Comparison of ENCODE assay signal across 19 cellular contexts in genomic region chrX:134658421-134658896, GRCh38. TPM values are rescaled to one million over a fixed set of nuclear protein-coding genes. Genes with fewer than 3 reads are reported as not detected.
"Had no signal": no experiment of that assay in that cellular context is flagged by ENCODE, and none has a peak within 500 bp of the region (broad histone marks: within the 10 kb centered on the region; RNA-seq: fewer than 3 reads in every experiment).

Gene PLAC1 (minus strand): TSS chrX:134658471. CDS start chrX:134566682, 91,789 bp downstream.

- H3K4me1 ChIP-seq: upper lobe of left lung had no signal

- H3K9me3 Mint-ChIP-seq: activated naive CD8-positive, alpha-beta T cell treated with anti-CD3 and anti-CD28 coated beads, Interleukin-2, amount 10 ng/mL, durations not matched to agents 7 days and 5 days; activated T-cell treated with anti-CD3 and anti-CD28 coated beads, Interleukin-2, amount 50 U/mL, for 4 hours; memory B cell had no signal

- H3K4me3 ChIP-seq: spleen, upper lobe of left lung had no signal

- H3K4me1 Mint-ChIP-seq: memory B cell had no signal

- ATAC-seq: activated CD8-positive, alpha-beta memory T cell treated with anti-CD3 and anti-CD28 coated beads, Interleukin-2, amount 10 ng/mL, durations not matched to agents 7 days and 5 days; activated T-cell treated with anti-CD3 and anti-CD28 coated beads, Interleukin-2, amount 50 U/mL, for 4 hours; left colon; sciatic nerve had no signal

- H3K36me3 ChIP-seq: spleen, upper lobe of left lung had no signal

- H3K27ac Mint-ChIP-seq: activated CD8-positive, alpha-beta memory T cell treated with anti-CD3 and anti-CD28 coated beads, Interleukin-2, amount 10 ng/mL, durations not matched to agents 7 days and 5 days; activated naive CD8-positive, alpha-beta T cell treated with anti-CD3 and anti-CD28 coated beads, Interleukin-2, amount 10 ng/mL, durations not matched to agents 7 days and 5 days; memory B cell; progenitor cell of endocrine pancreas had no signal

- H3K9me3 ChIP-seq: spleen, upper lobe of left lung had no signal

- FAIRE-seq: colon had no signal

- H3K4me3 Mint-ChIP-seq: activated CD8-positive, alpha-beta memory T cell treated with anti-CD3 and anti-CD28 coated beads, Interleukin-2, amount 10 ng/mL, durations not matched to agents 7 days and 5 days; activated naive CD8-positive, alpha-beta T cell treated with anti-CD3 and anti-CD28 coated beads, Interleukin-2, amount 10 ng/mL, durations not matched to agents 7 days and 5 days; activated T-cell treated with anti-CD3 and anti-CD28 coated beads, Interleukin-2, amount 50 U/mL, for 4 hours; memory B cell; nephron had no signal

- H3K27me3 Mint-ChIP-seq: progenitor cell of endocrine pancreas had no signal

- DNase-seq: activated CD4-positive, alpha-beta T cell treated with anti-CD3 and anti-CD28 coated beads for 1 hour; activated CD4-positive, alpha-beta T cell treated with anti-CD3 and anti-CD28 coated beads, Interleukin-2, amount 50 U/mL, for 48 hours; activated CD8-positive, alpha-beta memory T cell treated with anti-CD3 and anti-CD28 coated beads, Interleukin-2, amount 10 ng/mL, durations not matched to agents 7 days and 5 days; activated naive CD8-positive, alpha-beta T cell treated with anti-CD3 and anti-CD28 coated beads, Interleukin-2, amount 10 ng/mL, durations not matched to agents 7 days and 5 days; activated T-cell treated with anti-CD3 and anti-CD28 coated beads, Interleukin-2, amount 50 U/mL, for 4 hours; anterior cingulate cortex; foreskin melanocyte; head of caudate nucleus; left colon; occipital lobe; spleen; stimulated activated CD4-positive, alpha-beta T cell treated with anti-CD3 and anti-CD28 coated beads, Interleukin-1b, Interleukin-23, amount 100 ng/mL, for 48 hours; stimulated activated naive CD4-positive, alpha-beta T cell; upper lobe of left lung had no signal

- H3K27ac ChIP-seq: spleen, upper lobe of left lung had no signal

- H3K27me3 ChIP-seq: upper lobe of left lung had no signal

RNA-seq across cellular contexts. Expression of gene PLAC1, which starts in this region (rescaled TPM):
- total RNA-seq: activated CD8-positive, alpha-beta memory T cell treated with anti-CD3 and anti-CD28 coated beads, Interleukin-2, amount 10 ng/mL, durations not matched to agents 7 days and 5 days; activated naive CD8-positive, alpha-beta T cell treated with anti-CD3 and anti-CD28 coated beads, Interleukin-2, amount 10 ng/mL, durations not matched to agents 7 days and 5 days; left colon; occipital lobe; progenitor cell of endocrine pancreas; sciatic nerve; spleen; upper lobe of left lung had no signal
- polyA plus RNA-seq: spleen had no signal
